ENCODE assay signal across 13 cellular contexts in the genomic region with DNA sequence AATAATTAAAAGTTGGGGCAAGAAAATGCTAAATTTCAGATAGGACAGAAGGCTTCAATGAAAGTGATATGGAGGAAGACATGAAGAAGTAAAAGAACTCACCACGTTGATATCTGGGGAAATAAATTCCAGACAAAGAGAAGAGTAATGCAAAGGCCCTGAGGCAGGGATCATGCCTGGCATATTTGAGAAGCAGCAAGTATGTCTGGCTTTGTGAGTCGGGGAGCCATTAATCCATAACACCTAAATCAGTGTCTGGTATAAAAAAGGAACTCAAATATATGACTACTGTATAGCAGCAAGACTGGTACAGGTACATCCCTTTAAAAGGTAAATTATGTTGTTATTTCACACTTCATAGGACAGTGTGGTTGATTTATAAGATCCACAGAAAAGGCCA.
"Had no signal": no experiment of that assay in that cellular context is flagged by ENCODE, and none has a peak within 500 bp of the region (broad histone marks: within the 10 kb centered on the region; RNA-seq: fewer than 3 reads in every experiment).

No MANE protein-coding gene starts in this region.

- DNase-seq: activated naive CD4-positive, alpha-beta T cell; activated T-cell treated with anti-CD3 and anti-CD28 coated beads, Interleukin-2, amount 50 U/mL, for 1 hour; islet precursor cell; midbrain; sigmoid colon; spleen; stomach; T1000 had no signal

- H3K4me1 ChIP-seq: esophagus muscularis mucosa, parathyroid adenoma, sigmoid colon had no signal

- H3K9me3 ChIP-seq: esophagus muscularis mucosa, sigmoid colon, spleen, stomach, thoracic aorta had no signal

- H3K27me3 ChIP-seq: cardiac muscle cell, esophagus muscularis mucosa, sigmoid colon, spleen, stomach had no signal

- H3K27ac ChIP-seq: cardiac muscle cell, esophagus muscularis mucosa, parathyroid adenoma, sigmoid colon, stomach, thoracic aorta had no signal

- ATAC-seq: left lobe of liver had no signal

- H3K4me3 ChIP-seq: cardiac muscle cell, esophagus muscularis mucosa, sigmoid colon, spleen, stomach, thoracic aorta had no signal
